32 cellular contexts compared by ENCODE assay signal in genomic region chr1:115893545-115893944, GRCh38. TPM values are rescaled to one million over a fixed set of nuclear protein-coding genes. Genes with fewer than 3 reads are reported as not detected.
"Had no signal": no experiment of that assay in that cellular context is flagged by ENCODE, and none has a peak within 500 bp of the region (broad histone marks: within the 10 kb centered on the region; RNA-seq: fewer than 3 reads in every experiment).

No MANE protein-coding gene starts in this region.

- H3K27ac ChIP-seq: dorsolateral prefrontal cortex, gastrocnemius medialis, prostate gland, right atrium auricular region, stomach, testis, tibial artery, upper lobe of right lung, uterus had no signal

- FAIRE-seq: colon, kidney had no signal

- H3K4me2 ChIP-seq: smooth muscle cell had no signal

- H3K4me1 ChIP-seq: gastrocnemius medialis, prostate gland, right atrium auricular region, stomach, testis, tibial artery, upper lobe of right lung, uterus had no signal

- ATAC-seq: gastrocnemius medialis; left lobe of liver; naive thymus-derived CD4-positive, alpha-beta T cell; sciatic nerve; upper lobe of right lung had no signal

- H3K9me3 ChIP-seq: gastrocnemius medialis, prostate gland, right atrium auricular region, stomach, testis, tibial artery, upper lobe of right lung, uterus had no signal

- H3K4me3 ChIP-seq: dorsolateral prefrontal cortex, gastrocnemius medialis, lung, prostate gland, right atrium auricular region, smooth muscle cell, stomach, testis, tibial artery, upper lobe of right lung, uterus had no signal

- H3K36me3 ChIP-seq: gastrocnemius medialis, prostate gland, right atrium auricular region, stomach, tibial artery, upper lobe of right lung, uterus had no signal

- H3K27me3 ChIP-seq: dorsolateral prefrontal cortex, gastrocnemius medialis, right atrium auricular region, stomach, testis, tibial artery, upper lobe of right lung, uterus had no signal

- DNase-seq: dorsolateral prefrontal cortex; effector CD4-positive, alpha-beta T cell; foreskin fibroblast; gastrocnemius medialis; head of caudate nucleus; kidney; midbrain; naive thymus-derived CD4-positive, alpha-beta T cell; nephron progenitor cell; nucleus accumbens; stimulated activated CD4-positive, alpha-beta T cell treated with anti-CD3 and anti-CD28 coated beads, Interleukin-12 subunit alpha, Interleukin-12 subunit beta, amount 100 ng/mL, for 4 hours; stimulated activated CD4-positive, alpha-beta T cell treated with anti-CD3 and anti-CD28 coated beads, Interleukin-1b, Interleukin-23, amount 100 ng/mL, for 48 hours; stimulated activated CD4-positive, alpha-beta T cell treated with anti-CD3 and anti-CD28 coated beads, Interleukin-4, amount 100 ng/mL, for 1 hour; stimulated activated CD8-positive, alpha-beta memory T cell treated with anti-CD3 and anti-CD28 coated beads, Interleukin-4, amount 100 ng/mL, for 48 hours; stimulated activated naive CD4-positive, alpha-beta T cell treated with Interleukin-2 at 50 U/mL for 16 hours; stomach; testis; tibial artery; upper lobe of right lung; uterus had no signal

RNA-seq across cellular contexts. Expression of gene NHLH2, which starts 52.6 kb away (rescaled TPM):
- total RNA-seq: gastrocnemius medialis; glomerular endothelial cell; kidney; left lobe of liver; liver; mucosa of gallbladder; naive thymus-derived CD4-positive, alpha-beta T cell; osteocyte; right atrium auricular region; sciatic nerve; stomach; subcutaneous adipose tissue; uterus had no signal
- polyA plus RNA-seq: liver; naive thymus-derived CD4-positive, alpha-beta T cell had no signal
